Comparison of ENCODE assay signal across 16 cellular contexts in genomic region chr6:95917034-95917433, GRCh38.
DNase-seq lines count a peak whose midpoint lies in the region; ATAC-seq and TF ChIP-seq lines count a peak whose summit lies in the region.
"Had no signal": no experiment of that assay in that cellular context is flagged by ENCODE, and none has a peak within 500 bp of the region (broad histone marks: within the 10 kb centered on the region; RNA-seq: fewer than 3 reads in every experiment).

No MANE protein-coding gene starts in this region.

- no peaks in the 10 kb centered on the region for H3K27me3 Mint-ChIP-seq in activated CD8-positive, alpha-beta memory T cell treated with anti-CD3 and anti-CD28 coated beads, Interleukin-2, amount 10 ng/mL, durations not matched to agents 7 days and 5 days
- no peaks in the 10 kb centered on the region for H3K27me3 Mint-ChIP-seq in activated T-cell treated with anti-CD3 and anti-CD28 coated beads, Interleukin-2, amount 50 U/mL, for 72 hours (ENCODE audit: low read depth)

- CTCF ChIA-PET in activated CD8-positive, alpha-beta memory T cell treated with anti-CD3 and anti-CD28 coated beads, Interleukin-2, amount 10 ng/mL, durations not matched to agents 7 days and 5 days (lab: Charles Lee) = no interaction called here

- H3K27ac Mint-ChIP-seq in activated CD8-positive, alpha-beta memory T cell treated with anti-CD3 and anti-CD28 coated beads, Interleukin-2, amount 10 ng/mL, durations not matched to agents 7 days and 5 days = no peak overlapping the region
- H3K27ac Mint-ChIP-seq in activated T-cell treated with anti-CD3 and anti-CD28 coated beads, Interleukin-2, amount 50 U/mL, for 72 hours = no peak overlapping the region
- H3K27ac Mint-ChIP-seq: CD14-positive monocyte had no signal

- no peak for TF ChIP-seq CTCF in epithelial cell of esophagus (IDR thresholded peaks at IDR 0.05; ENCODE audit: insufficient read depth, low read depth, low read length, missing control alignments)

- no peak for ATAC-seq in activated CD8-positive, alpha-beta memory T cell treated with anti-CD3 and anti-CD28 coated beads, Interleukin-2, amount 10 ng/mL, durations not matched to agents 7 days and 5 days
- no peak for ATAC-seq in activated T-cell treated with anti-CD3 and anti-CD28 coated beads, Interleukin-2, amount 50 U/mL, for 72 hours (replicated peaks in 1 of 2)

- no peaks in the 10 kb centered on the region for H3K4me1 Mint-ChIP-seq in activated CD8-positive, alpha-beta memory T cell treated with anti-CD3 and anti-CD28 coated beads, Interleukin-2, amount 10 ng/mL, durations not matched to agents 7 days and 5 days
- no peaks in the 10 kb centered on the region for H3K4me1 Mint-ChIP-seq in activated T-cell treated with anti-CD3 and anti-CD28 coated beads, Interleukin-2, amount 50 U/mL, for 72 hours (ENCODE audit: low read depth)
- H3K4me1 Mint-ChIP-seq: CD14-positive monocyte had no signal

- no peaks in the 10 kb centered on the region for H3K36me3 Mint-ChIP-seq in activated CD8-positive, alpha-beta memory T cell treated with anti-CD3 and anti-CD28 coated beads, Interleukin-2, amount 10 ng/mL, durations not matched to agents 7 days and 5 days
- no peaks in the 10 kb centered on the region for H3K36me3 Mint-ChIP-seq in activated T-cell treated with anti-CD3 and anti-CD28 coated beads, Interleukin-2, amount 50 U/mL, for 72 hours (ENCODE audit: insufficient read depth in 2 of 2)
- H3K36me3 Mint-ChIP-seq: CD14-positive monocyte had no signal

- no peaks in the 10 kb centered on the region for H3K9me3 Mint-ChIP-seq in activated CD8-positive, alpha-beta memory T cell treated with anti-CD3 and anti-CD28 coated beads, Interleukin-2, amount 10 ng/mL, durations not matched to agents 7 days and 5 days (ENCODE audit: low read depth)
- H3K9me3 Mint-ChIP-seq in activated T-cell treated with anti-CD3 and anti-CD28 coated beads, Interleukin-2, amount 50 U/mL, for 72 hours = no peaks in the 10 kb centered on the region
- H3K9me3 Mint-ChIP-seq: CD14-positive monocyte had no signal

- H3K4me3 ChIP-seq in epithelial cell of esophagus (ENCODE audit: low read length) = no peak overlapping the region
- H3K4me3 ChIP-seq: MG63 had no signal

- H3K4me3 Mint-ChIP-seq in activated CD8-positive, alpha-beta memory T cell treated with anti-CD3 and anti-CD28 coated beads, Interleukin-2, amount 10 ng/mL, durations not matched to agents 7 days and 5 days = no peak overlapping the region
- H3K4me3 Mint-ChIP-seq in activated T-cell treated with anti-CD3 and anti-CD28 coated beads, Interleukin-2, amount 50 U/mL, for 72 hours = no peak overlapping the region
- H3K4me3 Mint-ChIP-seq: CD14-positive monocyte had no signal

- peak; percentile 34 to 62 for DNase-seq in AML-193 (lab: John Stamatoyannopoulos, UW)
- peak; percentile 24 for DNase-seq in HT1080 (ENCODE audit: low read depth)
- peak; percentile 61 for DNase-seq in NOMO-1 treated with DMSO at 0.1 percent for 48 hours (lab: John Stamatoyannopoulos, UW; ENCODE audit: unreplicated experiment)
- peak; percentile 50 for DNase-seq in epithelial cell of esophagus (ENCODE audit: low read depth)
- DNase-seq in stimulated activated CD4-positive, alpha-beta T cell treated with anti-CD3 and anti-CD28 coated beads, Interleukin-2, amount 100 ng/mL, for 24 hours = no peak
- DNase-seq in activated CD8-positive, alpha-beta memory T cell treated with anti-CD3 and anti-CD28 coated beads, Interleukin-2, amount 10 ng/mL, durations not matched to agents 7 days and 5 days = no peak
- no peak for DNase-seq in activated T-cell treated with anti-CD3 and anti-CD28 coated beads, Interleukin-2, amount 50 U/mL, for 72 hours
- DNase-seq: COR-L47, DMS153, MG63, NCI-H1417 treated with DMSO at 0.1 percent for 48 hours, NCI-H1930, NCI-H446, NCI-H69, SHP77 had no signal

Comparison
In these comparisons a context has a peak if more than half of its experiments do, and no peak if none do; other contexts are left out.
1. DNase-seq: peak in AML-193 (2 of 2), HT1080 (single experiment), NOMO-1 treated with DMSO at 0.1 percent for 48 hours (single experiment) and epithelial cell of esophagus (single experiment); none in stimulated activated CD4-positive, alpha-beta T cell treated with anti-CD3 and anti-CD28 coated beads, Interleukin-2, amount 100 ng/mL, for 24 hours (0 of 2), activated CD8-positive, alpha-beta memory T cell treated with anti-CD3 and anti-CD28 coated beads, Interleukin-2, amount 10 ng/mL, durations not matched to agents 7 days and 5 days (single experiment) and activated T-cell treated with anti-CD3 and anti-CD28 coated beads, Interleukin-2, amount 50 U/mL, for 72 hours (0 of 2).